In genomic region chr22:20013382-20013871, GRCh38 we compare ENCODE assay signal across 7 cellular contexts. TPM values are rescaled to one million over a fixed set of nuclear protein-coding genes. Genes with fewer than 3 reads are reported as not detected.
DNase-seq lines count a peak whose midpoint lies in the region; ATAC-seq and TF ChIP-seq lines count a peak whose summit lies in the region.

No MANE protein-coding gene starts in this region.

- H3K4me3 ChIP-seq in GM06990 (replicated peaks; ENCODE audit: low read depth, low read length) = no peak overlapping the region
- H3K4me3 ChIP-seq in astrocyte of the spinal cord (ENCODE audit: low read depth, low read length) = no peak overlapping the region

- no peak for DNase-seq in GM06990 (ENCODE audit: extremely low read depth, insufficient read length)
- DNase-seq in NCI-H1930 (lab: John Stamatoyannopoulos, UW) = peak; percentile 15 to 17
- peak; percentile 60 for DNase-seq in astrocyte of the spinal cord (ENCODE audit: low read depth, low spot score)
- DNase-seq in islet precursor cell = peak; percentile 90
- peak; percentile 64 for DNase-seq in stimulated activated naive CD8-positive, alpha-beta T cell treated with anti-CD3 and anti-CD28 coated beads, Interleukin-15, Interleukin-2, amounts not matched to agents 100 U/mL and 50 U/mL, for 24 hours
- DNase-seq in HuH-7.5 (ENCODE audit: low spot score) = no peak

- no peak for ATAC-seq in stimulated activated naive CD8-positive, alpha-beta T cell treated with anti-CD3 and anti-CD28 coated beads, Interleukin-15, Interleukin-2, amounts not matched to agents 100 U/mL and 50 U/mL, for 24 hours
- ATAC-seq in activated T-helper 17 cell treated with anti-CD3 and anti-CD28 coated beads, Interleukin-2, amount 50 U/mL, for 72 hours (replicated peaks) = no peak

- in situ Hi-C loops in astrocyte of the spinal cord (cut with HindIII; ENCODE audit: low sequenced_read_pairs) = no loop called here

- H3K36me3 ChIP-seq in GM06990 (ENCODE audit: control insufficient read depth, insufficient read depth, low read length) = no peaks in the 10 kb centered on the region

- no peaks in the 10 kb centered on the region for H3K4me1 Mint-ChIP-seq in activated T-helper 17 cell treated with anti-CD3 and anti-CD28 coated beads, Interleukin-2, amount 50 U/mL, for 72 hours

- H3K36me3 Mint-ChIP-seq in activated T-helper 17 cell treated with anti-CD3 and anti-CD28 coated beads, Interleukin-2, amount 50 U/mL, for 72 hours (ENCODE audit: low read depth) = no peaks in the 10 kb centered on the region

- no peaks in the 10 kb centered on the region for H3K9me3 Mint-ChIP-seq in activated T-helper 17 cell treated with anti-CD3 and anti-CD28 coated beads, Interleukin-2, amount 50 U/mL, for 72 hours

- no peak overlapping the region for H3K4me3 Mint-ChIP-seq in activated T-helper 17 cell treated with anti-CD3 and anti-CD28 coated beads, Interleukin-2, amount 50 U/mL, for 72 hours

- no peaks in the 10 kb centered on the region for H3K27me3 ChIP-seq in GM06990 (replicated peaks; ENCODE audit: control insufficient read depth, insufficient read depth, low read length)

- peak; percentile 69 for TF ChIP-seq CTCF in GM06990 (IDR thresholded peaks at IDR 0.05; ENCODE audit: insufficient read depth, low read length, poor library complexity, severe bottlenecking)
- peak; percentile 95 for TF ChIP-seq CTCF in astrocyte of the spinal cord (IDR thresholded peaks at IDR 0.05; ENCODE audit: low read depth, low read length)

- H3K27me3 Mint-ChIP-seq in activated T-helper 17 cell treated with anti-CD3 and anti-CD28 coated beads, Interleukin-2, amount 50 U/mL, for 72 hours = peaks cover 4% of the 10 kb centered on the region

- H3K27ac Mint-ChIP-seq in activated T-helper 17 cell treated with anti-CD3 and anti-CD28 coated beads, Interleukin-2, amount 50 U/mL, for 72 hours = no peak overlapping the region

RNA-seq across cellular contexts. Expression of gene ARVCF, which starts 3.2 kb away (rescaled TPM):
- 1 to 10 TPM; 1.0 to 1.2 TPM for total RNA-seq in activated T-helper 17 cell treated with anti-CD3 and anti-CD28 coated beads, Interleukin-2, amount 50 U/mL, for 72 hours

RNA-seq across cellular contexts. Expression of gene TANGO2, which starts 7.5 kb away (rescaled TPM):
- total RNA-seq in activated T-helper 17 cell treated with anti-CD3 and anti-CD28 coated beads, Interleukin-2, amount 50 U/mL, for 72 hours = 10 to 100 TPM; 19.3 to 28.2 TPM

Comparison
In these comparisons a context has a peak if more than half of its experiments do, and no peak if none do; other contexts are left out.
1. DNase-seq: peak in NCI-H1930 (2 of 2), astrocyte of the spinal cord (single experiment), islet precursor cell (single experiment) and stimulated activated naive CD8-positive, alpha-beta T cell treated with anti-CD3 and anti-CD28 coated beads, Interleukin-15, Interleukin-2, amounts not matched to agents 100 U/mL and 50 U/mL, for 24 hours (single experiment); none in GM06990 (single experiment) and HuH-7.5 (single experiment).